Comparison of ENCODE assay signal across 23 cellular contexts in the genomic region with DNA sequence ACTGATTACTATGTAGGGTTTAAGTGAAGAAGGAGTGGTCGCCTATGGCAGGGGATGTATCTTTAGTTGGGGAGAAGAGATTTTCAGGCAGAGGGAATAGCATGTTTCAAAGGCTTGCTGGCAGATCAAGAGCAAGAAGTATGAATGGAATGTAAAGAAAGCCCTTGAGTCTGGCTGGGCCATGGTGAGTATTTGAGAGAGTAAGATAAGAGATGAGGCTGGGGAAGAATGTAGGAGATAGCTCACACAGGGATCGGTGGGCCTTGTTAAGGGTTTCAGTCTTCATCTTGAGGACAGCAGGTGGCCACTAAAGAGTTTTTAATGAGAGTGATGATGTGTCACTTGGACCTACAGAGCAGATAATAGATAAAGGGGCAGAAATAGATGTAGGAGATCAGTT.
DNase-seq lines count a peak whose midpoint lies in the region; ATAC-seq and TF ChIP-seq lines count a peak whose summit lies in the region.
"Had no signal": no experiment of that assay in that cellular context is flagged by ENCODE, and none has a peak within 500 bp of the region (broad histone marks: within the 10 kb centered on the region; RNA-seq: fewer than 3 reads in every experiment).

No MANE protein-coding gene starts in this region.

- H3K27me3 Mint-ChIP-seq in Caco-2 (ENCODE audit: insufficient read depth, unreplicated experiment) (no peaks in the 10 kb centered on the region), progenitor cell of endocrine pancreas (no peaks in the 10 kb centered on the region)

- H3K36me3 ChIP-seq in Caco-2 (ENCODE audit: control insufficient read depth, insufficient read depth, low read length) = no peaks in the 10 kb centered on the region
- H3K36me3 ChIP-seq: BLaER1 treated with 17β-estradiol and CSF1 and Interleukin-3, amounts not matched to agents 10 nM and 100 nM had no signal

- TF ChIP-seq CTCF in Caco-2 (IDR thresholded peaks at IDR 0.05; ENCODE audit: insufficient read depth in 1 of 2, low read depth in 1 of 2, low read length in 1 of 2, severe bottlenecking in 1 of 2, unreplicated experiment in 1 of 2) (no peak), progenitor cell of endocrine pancreas (IDR thresholded peaks at IDR 0.05; ENCODE audit: unreplicated experiment) (no peak)

- H3K36me3 Mint-ChIP-seq in Caco-2 (ENCODE audit: insufficient read depth, unreplicated experiment) = peaks cover 6% of the 10 kb centered on the region
- H3K36me3 Mint-ChIP-seq in progenitor cell of endocrine pancreas (ENCODE audit: insufficient read depth) = no peaks in the 10 kb centered on the region
- H3K36me3 Mint-ChIP-seq: CD4-positive, alpha-beta memory T cell had no signal

- H3K4me3 Mint-ChIP-seq in Caco-2 (ENCODE audit: unreplicated experiment) = peak overlapping the region; percentile 19
- H3K4me3 Mint-ChIP-seq in progenitor cell of endocrine pancreas (ENCODE audit: low read depth) = no peak overlapping the region
- H3K4me3 Mint-ChIP-seq: CD4-positive, alpha-beta memory T cell had no signal

- intact Hi-C loops in Caco-2 (cut with micrococcal nuclease; ENCODE audit: unreplicated experiment) = no loop called here

- H3K27me3 ChIP-seq in Caco-2 (replicated peaks; ENCODE audit: control insufficient read depth, insufficient read depth, low read length) = no peaks in the 10 kb centered on the region
- H3K27me3 ChIP-seq: BLaER1 treated with 17β-estradiol and CSF1 and Interleukin-3, amounts not matched to agents 10 nM and 100 nM had no signal

- H3K4me1 Mint-ChIP-seq in Caco-2 (ENCODE audit: low read depth, unreplicated experiment) = peaks cover 14% of the 10 kb centered on the region
- no peaks in the 10 kb centered on the region for H3K4me1 Mint-ChIP-seq in progenitor cell of endocrine pancreas (ENCODE audit: low read depth)
- H3K4me1 Mint-ChIP-seq: CD4-positive, alpha-beta memory T cell had no signal

- CTCF ChIA-PET in Caco-2 (lab: Charles Lee) = no interaction called here

- DNase-seq in Caco-2 (peak; percentile 39 to 65), amniotic epithelial cell (ENCODE audit: low read depth) (peak; percentile 27), iPS-NIHi7 (ENCODE audit: extremely low spot score) (peak; percentile 38), progenitor cell of endocrine pancreas (ENCODE audit: low spot score, unreplicated experiment) (no peak), OCI-M2 (lab: John Stamatoyannopoulos, UW; ENCODE audit: unreplicated experiment) (no peak), activated T-cell treated with anti-CD3 and anti-CD28 coated beads for 4 hours (no peak)
- DNase-seq: Calu3; CD4-positive, alpha-beta memory T cell; DMS153; GDM1; Kasumi-1; NCI-H1694; NCI-H2081; NCI-H2171; NCI-H446; NCI-H526; OCI-M1; RPMI8226; SHP77 had no signal

- H3K9me3 Mint-ChIP-seq in Caco-2 (ENCODE audit: unreplicated experiment) (peaks cover 4% of the 10 kb centered on the region), progenitor cell of endocrine pancreas (ENCODE audit: low read depth) (peaks cover 23% of the 10 kb centered on the region)

- no TSS peak for BruUV-seq in Caco-2 (replicated peaks; lab: Mats Ljungman, UMichigan)

- H3K9me3 ChIP-seq in Caco-2 = no peaks in the 10 kb centered on the region

- POLR2A ChIA-PET in Caco-2 (lab: Charles Lee) = no interaction called here

- H3K27ac Mint-ChIP-seq in Caco-2 (ENCODE audit: unreplicated experiment) (peak overlapping the region; percentile 78), progenitor cell of endocrine pancreas (peak overlapping the region; percentile 11)
- H3K27ac Mint-ChIP-seq: CD4-positive, alpha-beta memory T cell had no signal

- H3K4me1 ChIP-seq in Caco-2 = peaks cover 22% of the 10 kb centered on the region
- H3K4me1 ChIP-seq: A549; BLaER1 treated with 17β-estradiol and CSF1 and Interleukin-3, amounts not matched to agents 10 nM and 100 nM had no signal

- H3K4me3 ChIP-seq in Caco-2 (ENCODE audit: low read depth, low read length) = no peak overlapping the region
- H3K4me3 ChIP-seq: A549; BLaER1 treated with 17β-estradiol and CSF1 and Interleukin-3, amounts not matched to agents 10 nM and 100 nM had no signal

- no peak for ATAC-seq in HG02623 (IDR thresholded peaks at IDR 0.05; ENCODE audit: unreplicated experiment)
- ATAC-seq in HG03196 (IDR thresholded peaks at IDR 0.05; ENCODE audit: unreplicated experiment) = no peak
- ATAC-seq: A549 had no signal

Comparison
In these comparisons a context has a peak if more than half of its experiments do, and no peak if none do; other contexts are left out.
1. DNase-seq: peak in Caco-2 (2 of 2), amniotic epithelial cell (single experiment) and iPS-NIHi7 (single experiment); none in progenitor cell of endocrine pancreas (single experiment), OCI-M2 (single experiment) and activated T-cell treated with anti-CD3 and anti-CD28 coated beads for 4 hours (single experiment).